In the genomic region with DNA sequence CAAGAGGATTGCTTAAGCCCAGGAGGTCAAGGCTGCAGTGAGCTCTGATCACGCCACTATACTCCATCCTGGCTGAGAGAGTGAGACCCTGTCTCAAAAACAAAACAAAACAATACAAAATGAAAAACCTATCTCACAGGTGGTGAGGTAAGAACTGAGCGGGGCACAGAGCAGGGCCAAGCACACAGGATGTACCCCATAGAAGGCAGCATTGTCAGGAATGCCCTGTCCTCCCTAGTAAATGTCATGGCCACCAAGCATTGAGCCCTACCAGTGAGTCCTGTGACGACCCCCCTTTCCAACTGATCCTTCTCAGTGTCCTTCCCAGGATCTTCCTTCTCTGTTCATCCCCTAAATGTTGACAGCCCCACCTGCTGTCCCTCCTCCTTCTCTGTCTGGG, we compare ENCODE assay signal across 18 cellular contexts. TPM values are rescaled to one million over a fixed set of nuclear protein-coding genes. Genes with fewer than 3 reads are reported as not detected.
DNase-seq lines count a peak whose midpoint lies in the region; ATAC-seq and TF ChIP-seq lines count a peak whose summit lies in the region.
"Had no signal": no experiment of that assay in that cellular context is flagged by ENCODE, and none has a peak within 500 bp of the region (broad histone marks: within the 10 kb centered on the region; RNA-seq: fewer than 3 reads in every experiment).

No MANE protein-coding gene starts in this region.

- no peak overlapping the region for H3K4me2 ChIP-seq in neural progenitor cell

- WGBS in gastroesophageal sphincter (ENCODE audit: low coverage in 1 of 2), 2 donors: 92 to 95% methylated on average over 2 to 3 of the region's 3 CpGs

- H3K4me1 ChIP-seq in gastroesophageal sphincter (peaks cover 0 to 9% (median 0%) of the 10 kb centered on the region in 3 donors), neural progenitor cell (peaks cover 37% of the 10 kb centered on the region)

- H3K27me3 ChIP-seq in gastroesophageal sphincter (no peaks in the 10 kb centered on the region), neural progenitor cell (peaks cover 8% of the 10 kb centered on the region)

- no peak for ATAC-seq in activated CD8-positive, alpha-beta memory T cell treated with anti-CD3 and anti-CD28 coated beads, Interleukin-2, amount 10 ng/mL, durations not matched to agents 7 days and 5 days
- ATAC-seq in gastroesophageal sphincter (peak; percentile 16), GM21423 (IDR thresholded peaks at IDR 0.05; ENCODE audit: unreplicated experiment) (no peak)
- ATAC-seq: Panc1 had no signal

- no peaks in the 10 kb centered on the region for H3K9me3 ChIP-seq in gastroesophageal sphincter
- H3K9me3 ChIP-seq in neural progenitor cell (ENCODE audit: low read depth): no peaks in the 10 kb centered on the region

- no peaks in the 10 kb centered on the region for H3F3A ChIP-seq in neural progenitor cell (ENCODE audit: low read depth)

- no peaks in the 10 kb centered on the region for H3K9me3 Mint-ChIP-seq in activated CD8-positive, alpha-beta memory T cell treated with anti-CD3 and anti-CD28 coated beads, Interleukin-2, amount 10 ng/mL, durations not matched to agents 7 days and 5 days (ENCODE audit: low read depth)
- H3K9me3 Mint-ChIP-seq in neural progenitor cell: peaks cover 2% of the 10 kb centered on the region
- H3K9me3 Mint-ChIP-seq: H9 had no signal

- no peaks in the 10 kb centered on the region for H3K36me3 Mint-ChIP-seq in activated CD8-positive, alpha-beta memory T cell treated with anti-CD3 and anti-CD28 coated beads, Interleukin-2, amount 10 ng/mL, durations not matched to agents 7 days and 5 days
- H3K36me3 Mint-ChIP-seq in neural progenitor cell: no peaks in the 10 kb centered on the region
- H3K36me3 Mint-ChIP-seq: CD14-positive monocyte had no signal

- H3K4me3 ChIP-seq in gastroesophageal sphincter (no peak overlapping the region), neural progenitor cell (no peak overlapping the region)

- DNase-seq in activated CD8-positive, alpha-beta memory T cell treated with anti-CD3 and anti-CD28 coated beads for 24 hours: peak; percentile 3
- DNase-seq in activated CD8-positive, alpha-beta memory T cell treated with anti-CD3 and anti-CD28 coated beads, Interleukin-2, amount 10 ng/mL, durations not matched to agents 7 days and 5 days: no peak
- DNase-seq in neural progenitor cell (ENCODE audit: low spot score) (no peak), amniotic stem cell (lab: John Stamatoyannopoulos, UW) (no peak), NCI-H82 (lab: John Stamatoyannopoulos, UW) (no peak), MV-4-11 (lab: John Stamatoyannopoulos, UW) (no peak)
- DNase-seq: 8988T, IMR-90, NCI-H1436, NCI-H1930, NCI-H446 treated with DMSO at 0.1 percent for 48 hours, SHP77 had no signal

- no peak overlapping the region for H3K4me3 Mint-ChIP-seq in activated CD8-positive, alpha-beta memory T cell treated with anti-CD3 and anti-CD28 coated beads, Interleukin-2, amount 10 ng/mL, durations not matched to agents 7 days and 5 days
- H3K4me3 Mint-ChIP-seq in neural progenitor cell: no peak overlapping the region
- H3K4me3 Mint-ChIP-seq: CD14-positive monocyte, H9 had no signal

- no peak for TF ChIP-seq POLR2A in gastroesophageal sphincter (IDR thresholded peaks at IDR 0.05)

- H3K79me2 ChIP-seq in neural progenitor cell (ENCODE audit: low read depth): no peaks in the 10 kb centered on the region

- H3K27me3 Mint-ChIP-seq in activated CD8-positive, alpha-beta memory T cell treated with anti-CD3 and anti-CD28 coated beads, Interleukin-2, amount 10 ng/mL, durations not matched to agents 7 days and 5 days: peaks cover 20% of the 10 kb centered on the region
- H3K27me3 Mint-ChIP-seq in neural progenitor cell (ENCODE audit: insufficient read depth, low read depth): peaks cover 18% of the 10 kb centered on the region

- H2AFZ ChIP-seq in neural progenitor cell (replicated peaks): no peak overlapping the region

- no peak for TF ChIP-seq CTCF in gastroesophageal sphincter (IDR thresholded peaks at IDR 0.05)
- TF ChIP-seq CTCF in neural progenitor cell (IDR thresholded peaks at IDR 0.05): no peak

- no peaks in the 10 kb centered on the region for H3K4me1 Mint-ChIP-seq in activated CD8-positive, alpha-beta memory T cell treated with anti-CD3 and anti-CD28 coated beads, Interleukin-2, amount 10 ng/mL, durations not matched to agents 7 days and 5 days
- peaks cover 26% of the 10 kb centered on the region for H3K4me1 Mint-ChIP-seq in neural progenitor cell
- H3K4me1 Mint-ChIP-seq: CD14-positive monocyte had no signal

- H3K36me3 ChIP-seq in gastroesophageal sphincter (no peaks in the 10 kb centered on the region), neural progenitor cell (no peaks in the 10 kb centered on the region)

- no peak overlapping the region for H3K9ac ChIP-seq in neural progenitor cell

- TF ChIP-seq EP300 in gastroesophageal sphincter (IDR thresholded peaks at IDR 0.05): no peak

- H4K20me1 ChIP-seq in neural progenitor cell (ENCODE audit: low read depth): no peaks in the 10 kb centered on the region

- CTCF ChIA-PET in activated CD8-positive, alpha-beta memory T cell treated with anti-CD3 and anti-CD28 coated beads, Interleukin-2, amount 10 ng/mL, durations not matched to agents 7 days and 5 days (lab: Charles Lee): no interaction called here

- no peak overlapping the region for H3K27ac ChIP-seq in gastroesophageal sphincter
- H3K27ac ChIP-seq in neural progenitor cell: no peak overlapping the region
- H3K27ac ChIP-seq: HL-60 had no signal

- H3K27ac Mint-ChIP-seq in activated CD8-positive, alpha-beta memory T cell treated with anti-CD3 and anti-CD28 coated beads, Interleukin-2, amount 10 ng/mL, durations not matched to agents 7 days and 5 days: no peak overlapping the region
- peak overlapping the region; percentile 31 for H3K27ac Mint-ChIP-seq in neural progenitor cell
- H3K27ac Mint-ChIP-seq: CD14-positive monocyte had no signal

RNA-seq across cellular contexts. Expression of gene ALDH1B1, which starts 44.6 kb away (rescaled TPM):
- 10 to 100 TPM; 13.5 to 16.7 TPM for total RNA-seq in activated CD8-positive, alpha-beta memory T cell treated with anti-CD3 and anti-CD28 coated beads, Interleukin-2, amount 10 ng/mL, durations not matched to agents 7 days and 5 days
- total RNA-seq in gastroesophageal sphincter: 100 to 1,000 TPM; 130 to 432 (median 156) TPM
- total RNA-seq in neural progenitor cell (ENCODE audit: low replicate concordance): 32.9 and 44.0 TPM in 2 replicates
